In genomic region chr6:11968241-11968806, GRCh38 we compare ENCODE assay signal across 14 cellular contexts. TPM values are rescaled to one million over a fixed set of nuclear protein-coding genes. Genes with fewer than 3 reads are reported as not detected.
DNase-seq lines count a peak whose midpoint lies in the region; ATAC-seq lines count a peak whose summit lies in the region.
"Had no signal": no experiment of that assay in that cellular context is flagged by ENCODE, and none has a peak within 500 bp of the region (broad histone marks: within the 10 kb centered on the region; RNA-seq: fewer than 3 reads in every experiment).

No MANE protein-coding gene starts in this region.

- no peak overlapping the region for H3K9ac ChIP-seq in trophoblast cell (ENCODE audit: low read length)

- no peak overlapping the region for H2AFZ ChIP-seq in trophoblast cell (ENCODE audit: insufficient read depth, low read length, poor library complexity)

- no CpG with 5 or more reads among the region's 3 CpGs for WGBS in trophoblast cell (ENCODE audit: extremely low coverage, insufficient coverage, insufficient read length)

- H2BK120ac ChIP-seq in trophoblast cell (ENCODE audit: insufficient read depth, low read length, poor library complexity) = no peak overlapping the region

- no peaks in the 10 kb centered on the region for H3K4me1 ChIP-seq in trophoblast cell (ENCODE audit: control insufficient read depth in 1 of 2, insufficient read depth in 2 of 2, low read length in 2 of 2)
- H3K4me1 ChIP-seq: Caco-2, HAP-1 had no signal

- H3K18ac ChIP-seq in trophoblast cell (ENCODE audit: low read length) = no peak overlapping the region

- H3K23ac ChIP-seq in trophoblast cell (ENCODE audit: low read length) = peak overlapping the region; percentile 22

- H2BK12ac ChIP-seq in trophoblast cell (ENCODE audit: low read length) = no peak overlapping the region

- no peaks in the 10 kb centered on the region for H3K79me2 ChIP-seq in trophoblast cell (ENCODE audit: control insufficient read depth, insufficient read depth, low read length, poor library complexity)

- no peak overlapping the region for H4K91ac ChIP-seq in trophoblast cell (ENCODE audit: low read depth, low read length)

- H3K4ac ChIP-seq in trophoblast cell (ENCODE audit: low read depth, low read length) = no peak overlapping the region

- H2BK5ac ChIP-seq in trophoblast cell (ENCODE audit: low read depth, low read length, poor library complexity) = no peak overlapping the region

- no peak overlapping the region for H3K4me2 ChIP-seq in trophoblast cell (ENCODE audit: low read length)

- H3K36me3 ChIP-seq in trophoblast cell (ENCODE audit: control insufficient read depth in 1 of 2, insufficient read depth in 2 of 2, low read length in 2 of 2) = no peaks in the 10 kb centered on the region
- H3K36me3 ChIP-seq: HAP-1 had no signal

- H3K4me3 ChIP-seq in trophoblast cell (ENCODE audit: low read depth, low read length) = no peak overlapping the region
- H3K4me3 ChIP-seq: HAP-1 had no signal

- H4K8ac ChIP-seq in trophoblast cell (ENCODE audit: low read depth, low read length) = no peak overlapping the region

- no peaks in the 10 kb centered on the region for H3K27me3 ChIP-seq in trophoblast cell (ENCODE audit: insufficient read depth, low read length)

- no peak overlapping the region for H2AK5ac ChIP-seq in trophoblast cell (ENCODE audit: low read length)

- no peak overlapping the region for H3K14ac ChIP-seq in trophoblast cell (ENCODE audit: low read length)

- DNase-seq in HT1080 (ENCODE audit: low read depth) = peak; percentile 3
- no peak for DNase-seq in trophoblast cell
- DNase-seq in GM19240 (ENCODE audit: insufficient read length, low spot score) = no peak
- DNase-seq in pons (ENCODE audit: low spot score) = no peak
- no peak for DNase-seq in NCI-H2171 treated with DMSO at 0.1 percent for 48 hours (lab: John Stamatoyannopoulos, UW)
- DNase-seq: activated CD4-positive, alpha-beta memory T cell treated with anti-CD3 and anti-CD28 coated beads, Interleukin-2, amount 10 ng/mL, durations not matched to agents 7 days and 5 days; activated naive CD4-positive, alpha-beta T cell treated with anti-CD3 and anti-CD28 coated beads, Interleukin-2, amount 10 ng/mL, durations not matched to agents 7 days and 5 days; Caco-2; NCI-H1417; NK-92 treated with Interleukin-12 subunit alpha and Interleukin-12 subunit beta, amount 100 ng/mL, for 24 hours; SW 1271 had no signal

- no peak overlapping the region for H4K12ac ChIP-seq in trophoblast cell (ENCODE audit: low read depth, low read length)

- H3K9me3 ChIP-seq in trophoblast cell (ENCODE audit: insufficient read depth, low read depth, low read length) = no peaks in the 10 kb centered on the region
- H3K9me3 ChIP-seq: Caco-2, HAP-1 had no signal

- no peaks in the 10 kb centered on the region for H3K79me1 ChIP-seq in trophoblast cell (ENCODE audit: low read length)

- no peak overlapping the region for H3K27ac ChIP-seq in trophoblast cell (ENCODE audit: low read depth, low read length)

- ATAC-seq in GM19025 (IDR thresholded peaks at IDR 0.05; ENCODE audit: low read depth, unreplicated experiment) = peak; percentile 80
- peak; percentile 54 for ATAC-seq in HG02588 (IDR thresholded peaks at IDR 0.05; ENCODE audit: unreplicated experiment)

RNA-seq across cellular contexts. Expression of gene HIVEP1, which starts 43.8 kb away (rescaled TPM):
- total RNA-seq in HT1080 (2014; rRNA removed; shearing (Covaris generic)) = 7.5 and 8.3 TPM in 2 replicates
- 8.3 and 8.7 TPM in 2 replicates for polyA plus RNA-seq in HT1080 (2015; cell fraction: cytosol; rRNA removed)
- polyA plus RNA-seq in HT1080 (2015; cell fraction: nucleus; rRNA removed) = 13.1 and 14.5 TPM in 2 replicates
- polyA plus RNA-seq in trophoblast cell (2013) = 14.7 and 15.4 TPM in 2 replicates
